Comparison of ENCODE assay signal across 1 cellular context in the genomic region with DNA sequence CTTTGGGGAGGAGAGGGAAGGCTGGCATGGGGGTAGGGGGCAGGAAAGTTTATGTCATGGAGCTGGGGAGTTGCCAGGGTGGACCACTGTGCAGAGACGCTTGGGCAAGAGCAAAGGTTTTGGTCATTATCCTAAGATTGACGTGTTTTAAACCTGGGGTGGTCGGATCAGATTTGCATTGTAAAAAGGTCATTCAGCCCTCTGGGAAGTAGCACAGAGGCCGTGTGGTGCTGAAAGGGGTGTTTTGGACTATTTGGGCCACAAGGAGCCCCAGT.
TF ChIP-seq lines count a peak whose summit lies in the region.

No MANE protein-coding gene starts in this region.

TF ChIP-seq in WTC11, 78 proteins besides CTCF, POLR2A, EP300 and RAD21 (continued from another document):
- TF ChIP-seq E2F4 (CRISPR knock-in tag; IDR thresholded peaks at IDR 0.05; ENCODE audit: borderline replicate concordance, low read depth) (no peak), NR1H2 (CRISPR knock-in tag; IDR thresholded peaks at IDR 0.05) (no peak), ZNF416 (CRISPR knock-in tag; IDR thresholded peaks at IDR 0.05) (no peak)
TF ChIP-seq in WTC11: peak in this region for 0.
